ENCODE assay signal across 13 cellular contexts in genomic region chr12:108642269-108642870, GRCh38. TPM values are rescaled to one million over a fixed set of nuclear protein-coding genes. Genes with fewer than 3 reads are reported as not detected.
DNase-seq lines count a peak whose midpoint lies in the region; ATAC-seq and TF ChIP-seq lines count a peak whose summit lies in the region.
"Had no signal": no experiment of that assay in that cellular context is flagged by ENCODE, and none has a peak within 500 bp of the region (broad histone marks: within the 10 kb centered on the region; RNA-seq: fewer than 3 reads in every experiment).

No MANE protein-coding gene starts in this region.

- peaks cover 9% of the 10 kb centered on the region; the same call in 1 of the 2 replicates for H3F3A ChIP-seq in SU-DHL-6 (ENCODE audit: insufficient read depth)

- H3K79me2 ChIP-seq in SU-DHL-6 (ENCODE audit: insufficient read depth, low read length) = no peaks in the 10 kb centered on the region

- CTCF ChIA-PET in AG04450 (lab: Charles Lee) = interaction anchor here (1.2 kb wide), 1 partner anchor 23 kb away, joined by 3 read pairs; no protein-coding TSS in a partner anchor

- H3K36me3 ChIP-seq in KOPT-K1 (ENCODE audit: insufficient read depth, low read length) (no peaks in the 10 kb centered on the region), SU-DHL-6 (ENCODE audit: low read length) (no peaks in the 10 kb centered on the region)

- H3K9me2 ChIP-seq in SU-DHL-6 (replicated peaks; ENCODE audit: insufficient read depth, low read length) = no peaks in the 10 kb centered on the region

- H2AFZ ChIP-seq in SU-DHL-6 (ENCODE audit: low read depth, low read length, severe bottlenecking) = no peak overlapping the region

- H3K4me3 Mint-ChIP-seq in activated T-cell treated with anti-CD3 and anti-CD28 coated beads, Interleukin-2, amount 50 U/mL, for 4 hours = no peak overlapping the region

- H3K9me3 Mint-ChIP-seq in activated T-cell treated with anti-CD3 and anti-CD28 coated beads, Interleukin-2, amount 50 U/mL, for 4 hours = no peaks in the 10 kb centered on the region

- no peak for ATAC-seq in GM18520 (IDR thresholded peaks at IDR 0.05; ENCODE audit: unreplicated experiment)
- no peak for ATAC-seq in activated T-cell treated with anti-CD3 and anti-CD28 coated beads, Interleukin-2, amount 50 U/mL, for 4 hours

- H3K9ac ChIP-seq in SU-DHL-6 (ENCODE audit: low read length) = no peak overlapping the region

- H3K4me3 ChIP-seq in AG04450 (ENCODE audit: low read depth, low read length) (no peak overlapping the region), SU-DHL-6 (ENCODE audit: insufficient read depth, low read length, poor library complexity, severe bottlenecking) (no peak overlapping the region)
- H3K4me3 ChIP-seq: testis had no signal

- H3K27ac ChIP-seq in AG04450 (ENCODE audit: low read depth, low read length) (peak overlapping the region; percentile 1), KOPT-K1 (ENCODE audit: low read depth, low read length, poor library complexity, severe bottlenecking) (peak overlapping the region; percentile 48), SU-DHL-6 (ENCODE audit: low read depth, low read length) (0 out of 2 replicates have a peak overlapping the region, but pooled peaks have one; percentile 2)

- no peaks in the 10 kb centered on the region for H3K27me3 ChIP-seq in AG04450 (ENCODE audit: control insufficient read depth, insufficient read depth, low read length)
- H3K27me3 ChIP-seq in SU-DHL-6 (ENCODE audit: low read length) = no peaks in the 10 kb centered on the region; the same call in 1 of the 2 replicates
- H3K27me3 ChIP-seq: testis had no signal

- H3K4me2 ChIP-seq in SU-DHL-6 (ENCODE audit: low read depth, low read length, poor library complexity, severe bottlenecking) = peak overlapping the region; percentile 50

- no peaks in the 10 kb centered on the region for H3K27me3 Mint-ChIP-seq in activated T-cell treated with anti-CD3 and anti-CD28 coated beads, Interleukin-2, amount 50 U/mL, for 4 hours (ENCODE audit: low read depth)

- DNase-seq in AG04450 (ENCODE audit: low read depth, low spot score) (no peak), myocyte (ENCODE audit: low read depth) (peak; percentile 97), activated gamma-delta T cell treated with Interleukin-2 at 50 U/mL for 16 hours (no peak)
- no peak for DNase-seq in activated T-cell treated with anti-CD3 and anti-CD28 coated beads, Interleukin-2, amount 50 U/mL, for 4 hours
- DNase-seq in stimulated activated CD4-positive, alpha-beta T cell treated with anti-CD3 and anti-CD28 coated beads, Interleukin-15, amount 100 ng/mL, for 24 hours = no peak
- DNase-seq: activated effector memory CD4-positive, alpha-beta T cell treated with Interleukin-2 at 50 U/mL for 16 hours; cortex of kidney; NCI-H146; SIG-M5; testis had no signal

- TF ChIP-seq CTCF in AG04450 (IDR thresholded peaks at IDR 0.05; ENCODE audit: low read depth, low read length) (no peak), SU-DHL-6 (IDR thresholded peaks at IDR 0.05; ENCODE audit: insufficient read depth, low read length, poor library complexity, severe bottlenecking) (no peak)

- H3K4me1 Mint-ChIP-seq in activated T-cell treated with anti-CD3 and anti-CD28 coated beads, Interleukin-2, amount 50 U/mL, for 4 hours (ENCODE audit: low read depth) = peaks cover 33% of the 10 kb centered on the region

- no peaks in the 10 kb centered on the region for H4K20me1 ChIP-seq in SU-DHL-6 (ENCODE audit: low read depth, low read length)

- H3K36me3 Mint-ChIP-seq in activated T-cell treated with anti-CD3 and anti-CD28 coated beads, Interleukin-2, amount 50 U/mL, for 4 hours (ENCODE audit: insufficient read depth) = no peaks in the 10 kb centered on the region

- POLR2A ChIA-PET in AG04450 (lab: Yijun Ruan, JAX) = interaction anchor here (0.6 kb wide), 1 partner anchor 7 kb away, joined by 8 read pairs; no protein-coding TSS in a partner anchor

- no peaks in the 10 kb centered on the region for H3K9me3 ChIP-seq in AG04450 (ENCODE audit: control insufficient read depth, insufficient read depth, low read length)
- H3K9me3 ChIP-seq in KOPT-K1 (ENCODE audit: insufficient read depth, low read length, poor library complexity, severe bottlenecking) = no peaks in the 10 kb centered on the region
- H3K9me3 ChIP-seq in SU-DHL-6 (ENCODE audit: insufficient read depth, low read length) = no peaks in the 10 kb centered on the region
- H3K9me3 ChIP-seq: testis had no signal

RNA-seq across cellular contexts. Expression of gene SELPLG, which starts 8.7 kb away (rescaled TPM):
- polyA plus RNA-seq in AG04450 (2011; rRNA removed) = 6.1 and 9.8 TPM in 2 replicates
- polyA minus RNA-seq in AG04450 (2011; rRNA and poly(A)+ RNA removed) = 5.1 and 5.7 TPM in 2 replicates
- 2.4 and 2.9 TPM in 2 replicates for total RNA-seq in myocyte
- 5.1 TPM for polyA plus RNA-seq in myocyte (2012)
- total RNA-seq in activated T-cell treated with anti-CD3 and anti-CD28 coated beads, Interleukin-2, amount 50 U/mL, for 4 hours = 10 to 100 TPM; 16.8 to 19.0 (median 17.5) TPM

RNA-seq across cellular contexts. Expression of gene TMEM119, which starts 44.5 kb away (rescaled TPM):
- 60.3 and 67.0 TPM in 2 replicates for polyA plus RNA-seq in AG04450 (2011; rRNA removed)
- polyA minus RNA-seq in AG04450 (2011; rRNA and poly(A)+ RNA removed) = 50.7 and 57.9 TPM in 2 replicates
- total RNA-seq in myocyte = 34.4 and 55.5 TPM in 2 replicates
- polyA plus RNA-seq in myocyte (2012) = 50.8 TPM
- total RNA-seq in activated T-cell treated with anti-CD3 and anti-CD28 coated beads, Interleukin-2, amount 50 U/mL, for 4 hours = under 1 TPM in 2 of 3 donors, not detected in 1; 0.08 to 0.54 TPM

Comparison
In these comparisons a context has a peak if more than half of its experiments do, and no peak if none do; other contexts are left out.
1. RNA of gene TMEM119, which starts 44.5 kb away (total RNA-seq): 34.4 to 55.5 TPM in myocyte; 0.08 to 0.54 TPM in activated T-cell treated with anti-CD3 and anti-CD28 coated beads, Interleukin-2, amount 50 U/mL, for 4 hours; every median in the first group is over 10 times any median in the second.
2. Peak in every context shown above with its lines, with median percentiles within 50 percentile points of each other: H3K27ac ChIP-seq.